ENCODE assay signal across 1 cellular context in the genomic region with DNA sequence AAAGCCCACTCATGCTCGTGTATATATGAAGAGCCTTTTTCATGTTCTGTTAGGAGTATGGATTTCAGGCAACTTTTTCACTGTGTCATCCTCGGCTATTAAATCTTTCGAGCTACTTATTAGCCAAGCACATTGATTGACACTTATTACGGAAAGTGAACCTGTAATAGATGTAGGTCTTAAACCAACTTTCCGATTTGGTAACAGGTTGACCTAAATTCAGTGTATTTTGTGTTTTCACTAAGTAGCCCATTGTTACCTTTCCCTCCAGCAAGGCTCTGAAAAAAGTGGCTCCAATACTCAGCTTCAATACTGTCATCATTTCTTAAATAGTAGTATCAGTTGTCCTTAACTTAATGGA.
TF ChIP-seq lines count a peak whose summit lies in the region.

No MANE protein-coding gene starts in this region.

TF ChIP-seq in liver, 16 proteins besides CTCF, POLR2A, EP300 and RAD21 (continued from another document):
- TF ChIP-seq, protein P1, sequence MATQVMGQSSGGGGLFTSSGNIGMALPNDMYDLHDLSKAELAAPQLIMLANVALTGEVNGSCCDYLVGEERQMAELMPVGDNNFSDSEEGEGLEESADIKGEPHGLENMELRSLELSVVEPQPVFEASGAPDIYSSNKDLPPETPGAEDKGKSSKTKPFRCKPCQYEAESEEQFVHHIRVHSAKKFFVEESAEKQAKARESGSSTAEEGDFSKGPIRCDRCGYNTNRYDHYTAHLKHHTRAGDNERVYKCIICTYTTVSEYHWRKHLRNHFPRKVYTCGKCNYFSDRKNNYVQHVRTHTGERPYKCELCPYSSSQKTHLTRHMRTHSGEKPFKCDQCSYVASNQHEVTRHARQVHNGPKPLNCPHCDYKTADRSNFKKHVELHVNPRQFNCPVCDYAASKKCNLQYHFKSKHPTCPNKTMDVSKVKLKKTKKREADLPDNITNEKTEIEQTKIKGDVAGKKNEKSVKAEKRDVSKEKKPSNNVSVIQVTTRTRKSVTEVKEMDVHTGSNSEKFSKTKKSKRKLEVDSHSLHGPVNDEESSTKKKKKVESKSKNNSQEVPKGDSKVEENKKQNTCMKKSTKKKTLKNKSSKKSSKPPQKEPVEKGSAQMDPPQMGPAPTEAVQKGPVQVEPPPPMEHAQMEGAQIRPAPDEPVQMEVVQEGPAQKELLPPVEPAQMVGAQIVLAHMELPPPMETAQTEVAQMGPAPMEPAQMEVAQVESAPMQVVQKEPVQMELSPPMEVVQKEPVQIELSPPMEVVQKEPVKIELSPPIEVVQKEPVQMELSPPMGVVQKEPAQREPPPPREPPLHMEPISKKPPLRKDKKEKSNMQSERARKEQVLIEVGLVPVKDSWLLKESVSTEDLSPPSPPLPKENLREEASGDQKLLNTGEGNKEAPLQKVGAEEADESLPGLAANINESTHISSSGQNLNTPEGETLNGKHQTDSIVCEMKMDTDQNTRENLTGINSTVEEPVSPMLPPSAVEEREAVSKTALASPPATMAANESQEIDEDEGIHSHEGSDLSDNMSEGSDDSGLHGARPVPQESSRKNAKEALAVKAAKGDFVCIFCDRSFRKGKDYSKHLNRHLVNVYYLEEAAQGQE (IDR thresholded peaks at IDR 0.05), result peak; percentile 41
- TF ChIP-seq SP1 (IDR thresholded peaks at IDR 0.05) (peak; percentile 59), JUND (IDR thresholded peaks at IDR 0.05) (no peak), FOXA2 (IDR thresholded peaks at IDR 0.05) (peak; percentile 18), NR2F2 (IDR thresholded peaks at IDR 0.05) (no peak)
